In the genomic region with DNA sequence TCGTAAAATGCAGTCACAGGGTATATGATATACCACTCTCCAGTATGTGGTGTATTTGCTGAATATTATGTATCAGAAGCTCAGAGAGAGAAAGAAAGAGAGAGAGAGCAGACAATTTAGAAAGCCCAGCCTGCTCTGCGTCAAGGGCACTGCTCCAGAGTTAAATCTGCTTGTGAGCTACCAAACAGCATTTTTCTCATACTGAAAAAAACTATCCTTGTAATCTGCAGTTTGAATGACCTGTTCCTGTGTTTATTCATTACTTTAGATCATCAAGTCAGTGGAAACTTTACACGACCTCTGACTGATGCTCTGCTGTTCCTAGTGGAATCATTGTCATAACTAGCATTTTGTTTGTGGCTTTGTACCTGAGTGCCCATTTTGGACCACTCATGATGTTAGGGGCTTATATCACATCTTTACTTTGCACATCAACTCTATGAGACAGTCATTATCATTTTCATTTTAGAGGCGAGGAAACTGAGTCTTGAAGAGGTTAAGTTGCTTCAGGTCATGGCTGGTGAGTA, we compare ENCODE assay signal across 25 cellular contexts.
"Had no signal": no experiment of that assay in that cellular context is flagged by ENCODE, and none has a peak within 500 bp of the region (broad histone marks: within the 10 kb centered on the region; RNA-seq: fewer than 3 reads in every experiment).

No MANE protein-coding gene starts in this region.

- H3K9me3 Mint-ChIP-seq: activated naive CD8-positive, alpha-beta T cell treated with anti-CD3 and anti-CD28 coated beads, Interleukin-2, amount 50 U/mL, for 24 hours; activated T-helper 2 cell treated with anti-CD3 and anti-CD28 coated beads, Interferon-gamma antibody, Interleukin-2, Interleukin-4, amounts not matched to agents 10 μg/mL and 5 μg/mL and 100 μg/mL, durations not matched to agents 14 hours and 24 hours and 36 hours; central memory CD8-positive, alpha-beta T cell had no signal

- H3K27ac Mint-ChIP-seq: activated CD8-positive, alpha-beta memory T cell treated with anti-CD3 and anti-CD28 coated beads, Interleukin-2, amount 10 ng/mL, durations not matched to agents 7 days and 5 days; activated naive CD8-positive, alpha-beta T cell treated with anti-CD3 and anti-CD28 coated beads, Interleukin-2, amount 50 U/mL, for 24 hours; activated T-helper 2 cell treated with anti-CD3 and anti-CD28 coated beads, Interferon-gamma antibody, Interleukin-2, Interleukin-4, amounts not matched to agents 10 μg/mL and 5 μg/mL and 100 μg/mL, durations not matched to agents 14 hours and 24 hours and 36 hours; neural progenitor cell; progenitor cell of endocrine pancreas had no signal

- H3K4me3 Mint-ChIP-seq: activated CD8-positive, alpha-beta memory T cell treated with anti-CD3 and anti-CD28 coated beads, Interleukin-2, amount 10 ng/mL, durations not matched to agents 7 days and 5 days; activated naive CD8-positive, alpha-beta T cell treated with anti-CD3 and anti-CD28 coated beads, Interleukin-2, amount 50 U/mL, for 24 hours; central memory CD8-positive, alpha-beta T cell; neural progenitor cell had no signal

- H3K36me3 Mint-ChIP-seq: neural progenitor cell had no signal

- DNase-seq: activated CD4-positive, alpha-beta T cell treated with anti-CD3 and anti-CD28 coated beads, Interleukin-2, amount 50 U/mL, for 48 hours; activated CD8-positive, alpha-beta memory T cell treated with anti-CD3 and anti-CD28 coated beads, Interleukin-2, amount 10 ng/mL, durations not matched to agents 7 days and 5 days; activated naive CD4-positive, alpha-beta T cell treated with Interleukin-2 at 50 U/mL for 16 hours; activated naive CD8-positive, alpha-beta T cell treated with anti-CD3 and anti-CD28 coated beads, Interleukin-2, amount 50 U/mL, for 24 hours; activated T-cell treated with anti-CD3 and anti-CD28 coated beads, Interleukin-2, amount 50 U/mL, for 1 hour; anterior cingulate cortex; brain microvascular endothelial cell; cortex of kidney; foreskin fibroblast; glutamatergic neuron; kidney; midbrain; stimulated activated CD4-positive, alpha-beta T cell treated with anti-CD3 and anti-CD28 coated beads, Interleukin-2, amount 100 ng/mL, for 24 hours; stomach; SW 1271; upper lobe of right lung; WERI-Rb-1 had no signal

- H3K27ac ChIP-seq: brain microvascular endothelial cell, esophagus muscularis mucosa, neural progenitor cell, right atrium auricular region, stomach, upper lobe of right lung, WERI-Rb-1 had no signal

- H3K36me3 ChIP-seq: brain microvascular endothelial cell, esophagus muscularis mucosa, neural progenitor cell, right atrium auricular region, stomach, upper lobe of right lung, WERI-Rb-1 had no signal

- H3K4me3 ChIP-seq: esophagus muscularis mucosa, lung, neural progenitor cell, right atrium auricular region, stomach, upper lobe of right lung had no signal

- H3K9me3 ChIP-seq: esophagus muscularis mucosa, right atrium auricular region, stomach, upper lobe of right lung had no signal

- H3K27me3 ChIP-seq: brain microvascular endothelial cell, esophagus muscularis mucosa, right atrium auricular region, stomach, upper lobe of right lung had no signal

- ATAC-seq: activated CD8-positive, alpha-beta memory T cell treated with anti-CD3 and anti-CD28 coated beads, Interleukin-2, amount 10 ng/mL, durations not matched to agents 7 days and 5 days; activated naive CD8-positive, alpha-beta T cell treated with anti-CD3 and anti-CD28 coated beads, Interleukin-2, amount 50 U/mL, for 24 hours; left lobe of liver; upper lobe of right lung had no signal
